Comparison of ENCODE assay signal across 29 cellular contexts in genomic region chr7:38329340-38329739, GRCh38.
"Had no signal": no experiment of that assay in that cellular context is flagged by ENCODE, and none has a peak within 500 bp of the region (broad histone marks: within the 10 kb centered on the region; RNA-seq: fewer than 3 reads in every experiment).

No MANE protein-coding gene starts in this region.

- H3K9me3 ChIP-seq: heart left ventricle, left lung, lower lobe of right lung, pancreas, prostate gland, suprapubic skin, thoracic aorta, tibial artery, vagina had no signal

- DNase-seq: heart left ventricle; hypothalamus; kidney; left colon; left lung; lower lobe of right lung; mammary epithelial cell; mesenchymal stem cell; naive B cell; nucleus accumbens; pancreas; posterior cingulate gyrus; retina; right cardiac atrium; stimulated activated CD4-positive, alpha-beta T cell treated with anti-CD3 and anti-CD28 coated beads, Interleukin-12 subunit alpha, Interleukin-12 subunit beta, amount 100 ng/mL, for 4 hours; stimulated activated CD4-positive, alpha-beta T cell treated with anti-CD3 and anti-CD28 coated beads, Interleukin-15, amount 100 ng/mL, for 24 hours; stimulated activated CD4-positive, alpha-beta T cell treated with anti-CD3 and anti-CD28 coated beads, Interleukin-2, amount 100 ng/mL, for 24 hours; stimulated activated CD4-positive, alpha-beta T cell treated with anti-CD3 and anti-CD28 coated beads, Interleukin-4, amount 100 ng/mL, for 1 hour; tibial artery had no signal

- H3K4me3 Mint-ChIP-seq: mesothelial cell of epicardium; nephron; neural crest cell; stimulated activated naive CD8-positive, alpha-beta T cell treated with anti-CD3 and anti-CD28 coated beads, Interleukin-15, Interleukin-2, amounts not matched to agents 100 ng/mL and 50 ng/mL, for 24 hours; type B pancreatic cell had no signal

- H3K27ac ChIP-seq: heart left ventricle, left lung, lower lobe of right lung, pancreas, skin epidermis, suprapubic skin, thoracic aorta, tibial artery, vagina had no signal

- ATAC-seq: heart left ventricle, left colon, left lung, pancreas, right cardiac atrium had no signal

- H3K27me3 Mint-ChIP-seq: stimulated activated naive CD8-positive, alpha-beta T cell treated with anti-CD3 and anti-CD28 coated beads, Interleukin-15, Interleukin-2, amounts not matched to agents 100 ng/mL and 50 ng/mL, for 24 hours had no signal

- H3K27ac Mint-ChIP-seq: mesothelial cell of epicardium, nephron, type B pancreatic cell had no signal

- H3K27me3 ChIP-seq: heart left ventricle, left lung, pancreas, tibial artery, vagina had no signal

- H3K9me3 Mint-ChIP-seq: mesothelial cell of epicardium; naive B cell; nephron; neural crest cell; stimulated activated naive CD8-positive, alpha-beta T cell treated with anti-CD3 and anti-CD28 coated beads, Interleukin-15, Interleukin-2, amounts not matched to agents 100 ng/mL and 50 ng/mL, for 24 hours; type B pancreatic cell had no signal

- H3K4me3 ChIP-seq: heart left ventricle, left lung, lower lobe of right lung, pancreas, prostate gland, skin epidermis, suprapubic skin, thoracic aorta, tibial artery, vagina had no signal

- H3K36me3 ChIP-seq: heart left ventricle, left lung, lower lobe of right lung, pancreas, prostate gland, suprapubic skin, thoracic aorta, tibial artery, vagina had no signal

- H3K36me3 Mint-ChIP-seq: mesothelial cell of epicardium, naive B cell, type B pancreatic cell had no signal

- H3K4me1 ChIP-seq: heart left ventricle, lower lobe of right lung, pancreas, prostate gland, suprapubic skin, tibial artery, vagina had no signal
